ENCODE assay signal across 8 cellular contexts in the genomic region with DNA sequence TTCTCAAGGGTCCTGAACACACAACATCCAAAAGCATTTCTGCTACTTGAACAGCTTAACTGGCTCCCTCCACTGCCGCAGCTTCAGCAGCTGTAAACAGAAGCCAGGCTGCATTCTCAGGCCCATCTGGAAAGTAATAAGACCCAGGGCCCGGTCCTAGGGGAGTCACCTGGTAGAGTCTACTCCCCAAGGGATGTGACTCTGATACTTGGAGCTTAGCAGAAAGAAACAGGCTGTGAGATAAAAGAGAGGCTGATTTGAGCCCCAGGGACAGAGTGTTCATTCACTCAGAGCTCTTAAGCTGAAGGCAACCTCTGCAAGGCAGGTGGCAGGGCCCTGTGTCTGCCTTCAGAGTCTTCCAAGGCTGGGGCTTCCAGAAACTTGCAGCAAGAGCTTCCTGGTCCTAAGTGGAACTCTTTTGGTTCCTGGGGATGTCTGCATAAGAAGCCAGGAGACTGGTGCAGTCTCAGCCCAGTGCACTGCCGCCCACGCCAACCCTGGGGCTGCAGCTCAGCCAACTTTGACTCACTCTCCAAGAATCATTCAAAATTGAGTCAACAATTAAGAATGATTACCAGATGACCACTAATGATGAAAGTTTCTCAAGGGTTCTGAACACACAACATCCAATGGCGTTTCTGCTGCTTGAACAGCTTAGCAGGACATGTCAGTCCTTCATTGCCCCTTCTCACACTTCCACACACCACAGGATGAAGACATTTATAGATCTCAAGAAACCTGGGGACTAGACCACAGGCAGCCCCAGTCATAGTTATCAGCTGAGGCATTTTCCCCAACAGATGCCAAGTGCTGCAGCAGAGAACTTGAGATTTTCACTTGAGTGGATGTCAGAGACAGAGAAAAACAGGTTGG.
A peak's percentile ranks its signal among the peaks of the same experiment; 100 is the strongest.
DNase-seq lines count a peak whose midpoint lies in the region; ATAC-seq and TF ChIP-seq lines count a peak whose summit lies in the region.

No MANE protein-coding gene starts in this region.

- no peak overlapping the region for H4K8ac ChIP-seq in neuronal stem cell (ENCODE audit: low read depth, low read length)

- H2AK5ac ChIP-seq in neuronal stem cell (ENCODE audit: low read depth, low read length) = no peak overlapping the region

- WGBS in adrenal gland, 4 donors = 66 to 77% (median 76%) methylated on average over 5 of the region's 5 CpGs
- no CpG with 5 or more reads among the region's 5 CpGs for WGBS in neuronal stem cell (ENCODE audit: extremely low coverage in 2 of 2, insufficient read length in 2 of 2, insufficient replicate concordance in 1 of 2), 2 donors

- peak in 5 of 7 donors; percentile 6 to 58 (median 25) for DNase-seq in adrenal gland
- peak; percentile 62 for DNase-seq in myocyte (ENCODE audit: low read depth)
- DNase-seq in SIG-M5 (lab: John Stamatoyannopoulos, UW) = no peak
- no peak for DNase-seq in neuronal stem cell (ENCODE audit: low spot score)
- DNase-seq in SHP77 (lab: John Stamatoyannopoulos, UW) = no peak
- DNase-seq in left lobe of liver (ENCODE audit: low spot score) = no peak

- H3K27me3 ChIP-seq in adrenal gland (no peaks in the 10 kb centered on the region), neuronal stem cell (ENCODE audit: control insufficient read depth in 3 of 3, insufficient read depth in 3 of 3, low read depth in 1 of 3, low read length in 3 of 3) (peaks cover 0 to 4% (median 0%) of the 10 kb centered on the region in 3 experiments)

- H3K36me3 ChIP-seq in adrenal gland (replicated peaks in 1 of 2) (no peaks in the 10 kb centered on the region), neuronal stem cell (replicated peaks in 1 of 2; ENCODE audit: control insufficient read depth in 2 of 2, insufficient read depth in 2 of 2, low read length in 2 of 2) (no peaks in the 10 kb centered on the region)

- H3K18ac ChIP-seq in neuronal stem cell (ENCODE audit: low read length) = no peak overlapping the region

- no peak overlapping the region for H3K4ac ChIP-seq in neuronal stem cell (ENCODE audit: low read length)

- no peak overlapping the region for H2BK12ac ChIP-seq in neuronal stem cell (ENCODE audit: low read length)

- H3K4me1 ChIP-seq in adrenal gland (replicated peaks in 1 of 2) (peaks cover 0 to 19% of the 10 kb centered on the region in 2 donors), neuronal stem cell (ENCODE audit: control insufficient read depth in 2 of 2, insufficient read depth in 1 of 2, low read depth in 1 of 2, low read length in 2 of 2) (peaks cover 7 to 21% of the 10 kb centered on the region in 2 donors)

- no peak overlapping the region for H2BK120ac ChIP-seq in neuronal stem cell (ENCODE audit: low read depth, low read length)

- intact Hi-C loops in adrenal gland (cut with DNase I) = no loop called here

- no peak overlapping the region for H3K14ac ChIP-seq in neuronal stem cell (ENCODE audit: low read length)

- H2BK15ac ChIP-seq in neuronal stem cell (ENCODE audit: low read length) = no peak overlapping the region

- H3K23ac ChIP-seq in neuronal stem cell (ENCODE audit: low read depth, low read length, poor library complexity) = no peak overlapping the region

- TF ChIP-seq POLR2A in adrenal gland (IDR thresholded peaks at IDR 0.05) = no peak

- no peaks in the 10 kb centered on the region for H3K79me1 ChIP-seq in neuronal stem cell (ENCODE audit: low read depth, low read length)

- no peak overlapping the region for H2AFZ ChIP-seq in neuronal stem cell (ENCODE audit: low read length)

- no peak overlapping the region for H3K9ac ChIP-seq in neuronal stem cell (ENCODE audit: low read depth, low read length, poor library complexity)

- H3K27ac ChIP-seq in adrenal gland = peak overlapping the region in 1 of 5 donors; percentile 49
- H3K27ac ChIP-seq in neuronal stem cell (replicated peaks; ENCODE audit: low read length) = no peak overlapping the region

- no peak for TF ChIP-seq CTCF in adrenal gland (IDR thresholded peaks at IDR 0.05)

- H3K4me3 ChIP-seq in adrenal gland (no peak overlapping the region), neuronal stem cell (ENCODE audit: low read length in 2 of 2) (no peak overlapping the region)

- ATAC-seq in GM18517 (IDR thresholded peaks at IDR 0.05; ENCODE audit: unreplicated experiment) (peak; percentile 62), HG02970 (IDR thresholded peaks at IDR 0.05; ENCODE audit: low FRiP score, unreplicated experiment) (peak; percentile 55), left lobe of liver (no peak)

- H3K9me3 ChIP-seq in adrenal gland (replicated peaks in 1 of 3) = no peaks in the 10 kb centered on the region
- no peaks in the 10 kb centered on the region for H3K9me3 ChIP-seq in neuronal stem cell (replicated peaks in 1 of 2; ENCODE audit: control insufficient read depth in 2 of 2, insufficient read depth in 1 of 2, low read depth in 1 of 2, low read length in 2 of 2)

- H4K91ac ChIP-seq in neuronal stem cell (ENCODE audit: low read depth, low read length, poor library complexity) = no peak overlapping the region

- no peak overlapping the region for H3K4me2 ChIP-seq in neuronal stem cell (ENCODE audit: insufficient read depth, low read length, poor library complexity, severe bottlenecking)

- H2BK5ac ChIP-seq in neuronal stem cell (ENCODE audit: low read length) = no peak overlapping the region

Comparison
In these comparisons a context has a peak if more than half of its experiments do, and no peak if none do; other contexts are left out.
1. DNase-seq: peak in adrenal gland (5 of 7) and myocyte (single experiment); none in SIG-M5 (single experiment), neuronal stem cell (single experiment), SHP77 (0 of 2) and left lobe of liver (single experiment).